ENCODE assay signal across 17 cellular contexts in genomic region chr12:114400925-114401324, GRCh38. TPM values are rescaled to one million over a fixed set of nuclear protein-coding genes. Genes with fewer than 3 reads are reported as not detected.
A peak's percentile ranks its signal among the peaks of the same experiment; 100 is the strongest.
DNase-seq lines count a peak whose midpoint lies in the region; ATAC-seq and TF ChIP-seq lines count a peak whose summit lies in the region.
"Had no signal": no experiment of that assay in that cellular context is flagged by ENCODE, and none has a peak within 500 bp of the region (broad histone marks: within the 10 kb centered on the region; RNA-seq: fewer than 3 reads in every experiment).

No MANE protein-coding gene starts in this region.

- TF ChIP-seq POLR2A in transverse colon (IDR thresholded peaks at IDR 0.05): no peak

- POLR2A ChIA-PET in WTC11 (lab: Charles Lee): no interaction called here

- peak overlapping the region; percentile 94 for H3K27ac ChIP-seq in left ventricle myocardium inferior (replicated peaks)
- no peak overlapping the region for H3K27ac ChIP-seq in transverse colon
- H3K27ac ChIP-seq: ovary, thoracic aorta had no signal

- TF ChIP-seq CTCF in WTC11 (IDR thresholded peaks at IDR 0.05) (no peak), left ventricle myocardium inferior (IDR thresholded peaks at IDR 0.05; ENCODE audit: borderline replicate concordance) (no peak), transverse colon (IDR thresholded peaks at IDR 0.05) (no peak)

- H3K4me1 Mint-ChIP-seq in WTC11: peaks cover 72% of the 10 kb centered on the region
- H3K4me1 Mint-ChIP-seq: activated naive CD4-positive, alpha-beta T cell treated with anti-CD3 and anti-CD28 coated beads, Interleukin-2, amount 50 U/mL, for 24 hours had no signal

- H3K4me3 Mint-ChIP-seq in WTC11: peak overlapping the region; percentile 56
- H3K4me3 Mint-ChIP-seq: activated naive CD4-positive, alpha-beta T cell treated with anti-CD3 and anti-CD28 coated beads, Interleukin-2, amount 50 U/mL, for 24 hours had no signal

- H3K27me3 ChIP-seq in left ventricle myocardium inferior (ENCODE audit: low read depth): peaks cover 98% of the 10 kb centered on the region
- H3K27me3 ChIP-seq in transverse colon: peaks cover 100% of the 10 kb centered on the region
- H3K27me3 ChIP-seq: ovary had no signal

- whole genome bisulfite sequencing in transverse colon (ENCODE audit: low coverage in 1 of 2), 2 donors: 9% methylated on average over 25 of the region's 25 CpGs; no CpG with 5 or more reads in 1 of the 2 donors

- no peak for ATAC-seq in WTC11

- H3K9me3 Mint-ChIP-seq in WTC11: no peaks in the 10 kb centered on the region
- H3K9me3 Mint-ChIP-seq: activated naive CD4-positive, alpha-beta T cell treated with anti-CD3 and anti-CD28 coated beads, Interleukin-2, amount 50 U/mL, for 24 hours had no signal

- no peaks in the 10 kb centered on the region for H3K36me3 Mint-ChIP-seq in WTC11
- H3K36me3 Mint-ChIP-seq: activated naive CD4-positive, alpha-beta T cell treated with anti-CD3 and anti-CD28 coated beads, Interleukin-2, amount 50 U/mL, for 24 hours had no signal

- TF ChIP-seq EP300 in transverse colon (IDR thresholded peaks at IDR 0.05; ENCODE audit: low read depth): no peak

- H3K9me3 ChIP-seq in left ventricle myocardium inferior (replicated peaks): no peaks in the 10 kb centered on the region
- H3K9me3 ChIP-seq in transverse colon: no peaks in the 10 kb centered on the region
- H3K9me3 ChIP-seq: BE2C, ovary, thoracic aorta had no signal

- intact Hi-C loops in left ventricle myocardium inferior (cut with micrococcal nuclease): no loop called here
- intact Hi-C loops in posterior vena cava (cut with DNase I): no loop called here
- intact Hi-C loops in transverse colon (cut with DNase I; ENCODE audit: low total_unique reads): no loop called here

- H3K4me3 ChIP-seq in left ventricle myocardium inferior (peak overlapping the region; percentile 82), transverse colon (no peak overlapping the region)
- H3K4me3 ChIP-seq: ovary, thoracic aorta had no signal

- DNase-seq in EL (peak; percentile 85), WTC11 (ENCODE audit: low spot score) (peak; percentile 35), left ventricle myocardium inferior (peak; percentile 49), posterior vena cava (ENCODE audit: low spot score) (peak; percentile 66), transverse colon (no peak), COLO668 (lab: John Stamatoyannopoulos, UW; ENCODE audit: unreplicated experiment) (no peak)
- no peak for DNase-seq in effector CD8-positive, alpha-beta T cell (lab: John Stamatoyannopoulos, UW)
- DNase-seq in effector CD4-positive, alpha-beta T cell: no peak
- DNase-seq: BE2C; central memory CD4-positive, alpha-beta T cell; DMS153; NCI-H1048; ovary had no signal

- H3K36me3 ChIP-seq in left ventricle myocardium inferior (peaks cover 20% of the 10 kb centered on the region), transverse colon (no peaks in the 10 kb centered on the region)
- H3K36me3 ChIP-seq: BE2C, ovary, thoracic aorta had no signal

- peaks cover 100% of the 10 kb centered on the region for H3K27me3 Mint-ChIP-seq in WTC11 (ENCODE audit: low read depth)

- H3K27ac Mint-ChIP-seq in WTC11: no peak overlapping the region
- H3K27ac Mint-ChIP-seq: activated naive CD4-positive, alpha-beta T cell treated with anti-CD3 and anti-CD28 coated beads, Interleukin-2, amount 50 U/mL, for 24 hours had no signal

- H3K4me1 ChIP-seq in left ventricle myocardium inferior (peaks cover 74% of the 10 kb centered on the region), transverse colon (peaks cover 0 to 8% (median 0%) of the 10 kb centered on the region in 4 donors)
- H3K4me1 ChIP-seq: BE2C had no signal

- CTCF ChIA-PET in WTC11 (lab: Charles Lee): interaction anchor here (0.9 to 1.3 kb wide), 3 partner anchors 38 to 234 kb away, joined by 3 read pairs; no protein-coding TSS in a partner anchor

- in situ Hi-C loops in transverse colon (cut with MboI; ENCODE audit: low pct_ligation_motif_present in 1 of 4, low pct_unique_long_range_greater_than_20kb in 1 of 4, low sequenced_read_pairs in 3 of 4): no loop called here

TF ChIP-seq in WTC11, 78 proteins besides CTCF, POLR2A, EP300 and RAD21:
- TF ChIP-seq SMAD4 (CRISPR knock-in tag; IDR thresholded peaks at IDR 0.05) (no peak), PRDM15 (CRISPR knock-in tag; IDR thresholded peaks at IDR 0.05) (peak; percentile 35; the same call in 1 of the 2 replicates), SMAD3 (CRISPR knock-in tag; IDR thresholded peaks at IDR 0.05; ENCODE audit: borderline replicate concordance) (no peak), CBFB (CRISPR knock-in tag; IDR thresholded peaks at IDR 0.05; ENCODE audit: low read depth) (no peak), MLX (CRISPR knock-in tag; IDR thresholded peaks at IDR 0.05) (no peak), NR2C2 (CRISPR knock-in tag; IDR thresholded peaks at IDR 0.05) (no peak), PRRX2 (CRISPR knock-in tag; IDR thresholded peaks at IDR 0.05) (no peak), ZNF423 (CRISPR knock-in tag; IDR thresholded peaks at IDR 0.05) (no peak)

RNA-seq across cellular contexts. Expression of gene TBX5, which starts 5.0 kb away (rescaled TPM):
- total RNA-seq in WTC11 (2021) (0.21 to 0.33 TPM (median 0.21 TPM) in 3 replicates), left ventricle myocardium inferior (75.1 TPM), posterior vena cava (not detected), transverse colon (not detected)
- total RNA-seq: mesenteric fat pad, SK-MEL-5 had no signal

Comparison
In these comparisons a context has a peak if more than half of its experiments do, and no peak if none do; other contexts are left out.
1. DNase-seq: peak in EL (single experiment), WTC11 (single experiment), left ventricle myocardium inferior (single experiment) and posterior vena cava (single experiment); none in transverse colon (single experiment), effector CD8-positive, alpha-beta T cell (single experiment), effector CD4-positive, alpha-beta T cell (single experiment) and COLO668 (single experiment).
2. RNA of gene TBX5, which starts 5.0 kb away (total RNA-seq): 75.1 TPM in left ventricle myocardium inferior (single experiment); 0.21 to 0.33 TPM in WTC11, not detected in posterior vena cava and not detected in transverse colon; every median in the first group is over 10 times any median in the second.